In the genomic region with DNA sequence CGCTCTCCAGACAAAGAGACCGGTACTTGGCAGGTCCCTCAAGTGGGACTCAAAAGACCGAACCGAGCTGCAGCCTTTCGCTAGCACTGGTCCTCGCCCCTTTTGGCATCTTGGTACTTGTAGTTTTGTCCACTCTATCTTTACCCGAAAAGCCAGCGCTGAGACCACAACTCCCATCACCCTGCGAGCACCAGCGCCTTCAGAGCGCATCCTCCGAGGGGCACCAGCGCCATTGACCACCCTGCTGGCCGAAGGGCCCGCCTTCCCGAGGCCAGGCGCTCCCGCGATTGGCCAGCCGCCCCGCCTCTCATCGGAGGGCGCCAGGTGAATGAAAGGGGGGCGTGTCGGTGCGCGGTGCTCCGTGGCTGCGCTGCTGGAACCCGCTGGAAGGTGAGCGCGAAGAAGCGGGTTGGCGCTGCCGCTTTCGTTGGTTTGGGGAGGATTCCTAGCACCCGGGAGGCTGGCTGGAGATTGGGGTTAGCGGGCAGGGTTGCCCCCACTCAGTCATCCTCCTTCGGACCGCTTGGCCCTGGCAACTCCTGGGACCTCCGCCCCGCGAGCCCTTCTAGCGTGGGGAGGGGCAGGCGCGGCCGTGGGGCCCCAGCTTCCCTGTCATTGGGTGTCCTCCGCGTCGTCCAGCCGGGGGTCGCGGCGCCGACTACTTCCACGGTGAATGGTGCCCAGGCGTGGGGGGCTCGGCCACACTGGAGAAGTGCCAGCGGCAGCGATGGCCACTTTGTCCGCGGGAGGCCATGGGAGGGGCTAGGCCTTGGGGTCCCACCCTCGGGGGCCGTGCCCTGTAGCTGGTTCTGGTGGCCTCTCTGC, we compare ENCODE assay signal across 8 cellular contexts. TPM values are rescaled to one million over a fixed set of nuclear protein-coding genes. Genes with fewer than 3 reads are reported as not detected.
DNase-seq lines count a peak whose midpoint lies in the region; ATAC-seq, FAIRE-seq and TF ChIP-seq lines count a peak whose summit lies in the region.

ZBTB8B (plus strand) TSS at position 357 of the 825 bp plus-strand sequence. CDS start 5,553 bp downstream, outside the sequence.

- 0 out of 2 replicates have a peak within 1 kb of the TSS, but pooled peaks have one; percentile 0 for H2BK15ac ChIP-seq in H1 (ENCODE audit: low read length)

- TF ChIP-seq POLR2A in H1 (IDR thresholded peaks at IDR 0.05; ENCODE audit: control extremely low read depth in 1 of 2, low read depth in 2 of 2, low read length in 2 of 2) (peak in 1 of 2 experiments; percentile 66; a peak in 1 of 3 replicates), right lobe of liver (IDR thresholded peaks at IDR 0.05) (no peak)

- intact Hi-C loops in right lobe of liver (cut with DNase I): no loop called here

- H3K23me2 ChIP-seq in H1 (ENCODE audit: low read depth, low read length): peaks cover 12% of the 10 kb centered on the region

- H3K36me3 ChIP-seq in H1 (ENCODE audit: control insufficient read depth in 2 of 4, insufficient read depth in 4 of 4, low read length in 3 of 4) (no peaks in the 10 kb centered on the region), right lobe of liver (no peaks in the 10 kb centered on the region)

- peak within 1 kb of the TSS; percentile 57 for H4K91ac ChIP-seq in H1 (replicated peaks; ENCODE audit: insufficient read length, low read length)

- peaks cover 0 to 7% of the 10 kb centered on the region in 2 experiments; a peak in 1 of 4 replicates for H3K79me2 ChIP-seq in H1 (ENCODE audit: control insufficient read depth in 1 of 2, insufficient read depth in 2 of 2, low read length in 2 of 2)

- no peak within 1 kb of the TSS for H2BK120ac ChIP-seq in H1 (replicated peaks; ENCODE audit: low read depth, low read length)

- H2BK20ac ChIP-seq in H1 (ENCODE audit: low read length): no peak within 1 kb of the TSS

- H3K14ac ChIP-seq in H1 (ENCODE audit: insufficient read length): no peak within 1 kb of the TSS

- no peak within 1 kb of the TSS for H3K56ac ChIP-seq in H1 (replicated peaks; ENCODE audit: insufficient read length, low read depth, low read length)

- ATAC-seq in right lobe of liver (peak; percentile 76 to 86 (median 80)), GM21529 (IDR thresholded peaks at IDR 0.05; ENCODE audit: unreplicated experiment) (no peak)

- H3K23ac ChIP-seq in H1 (ENCODE audit: insufficient read length): peak within 1 kb of the TSS; percentile 4

- CTCF ChIA-PET in H1 (lab: Charles Lee; ENCODE audit: partially characterized antibody): interaction anchor here (0.6 to 1.7 kb wide), 5 partner anchors 16 to 673 kb away, joined by 3 to 7 read pairs (median 3); no protein-coding TSS in a partner anchor

- H3K4me2 ChIP-seq in H1 (ENCODE audit: insufficient read depth in 1 of 2, low read depth in 2 of 2, low read length in 2 of 2): peak within 1 kb of the TSS; percentile 90 to 100

- peak within 1 kb of the TSS; percentile 28 for H2AFZ ChIP-seq in H1 (ENCODE audit: low read length)

- H3K79me1 ChIP-seq in H1 (ENCODE audit: low read depth, low read length): no peaks in the 10 kb centered on the region

- H3K4me3 ChIP-seq in H1 (ENCODE audit: extremely low read depth in 1 of 4, insufficient read depth in 2 of 4, low read depth in 3 of 4, low read length in 4 of 4): peak within 1 kb of the TSS; percentile 72 to 86 (median 82)
- H3K4me3 ChIP-seq in right lobe of liver: peak within 1 kb of the TSS; percentile 23 to 36 (median 31)

- H2AK5ac ChIP-seq in H1 (ENCODE audit: low read depth, low read length): 0 out of 2 replicates have a peak within 1 kb of the TSS, but pooled peaks have one; percentile 11

- no peak for TF ChIP-seq EP300 in H1 (IDR thresholded peaks at IDR 0.05; ENCODE audit: borderline replicate concordance in 1 of 2, low read depth in 2 of 2, low read length in 2 of 2)

- peaks cover 0 to under 1% of the 10 kb centered on the region in 2 experiments; a peak in 1 of 4 replicates for H3K9me3 ChIP-seq in H1 (ENCODE audit: insufficient read depth in 2 of 2, low read depth in 1 of 2, low read length in 1 of 2)
- no peaks in the 10 kb centered on the region for H3K9me3 ChIP-seq in right lobe of liver

- H3K27ac ChIP-seq in H1 (ENCODE audit: low read depth, low read length) (no peak within 1 kb of the TSS), right lobe of liver (no peak within 1 kb of the TSS)

- no peaks in the 10 kb centered on the region for H3K27me3 ChIP-seq in H1 (replicated peaks in 1 of 4; ENCODE audit: control insufficient read depth in 3 of 4, extremely low read depth in 1 of 4, insufficient read depth in 3 of 4, low read length in 3 of 4)
- H3K27me3 ChIP-seq in right lobe of liver: peaks cover 0 to 20% of the 10 kb centered on the region in 2 donors

- DNase-seq in DMS114 treated with DMSO at 0.1 percent for 48 hours (lab: John Stamatoyannopoulos, UW; ENCODE audit: unreplicated experiment) (peak; percentile 98), NCI-H1694 (lab: John Stamatoyannopoulos, UW) (peak; percentile 55), H1 (ENCODE audit: low read depth in 1 of 2, low spot score in 2 of 2) (peak; percentile 94 to 98), right lobe of liver (peak; percentile 52 to 63 (median 59)), KG1 (lab: John Stamatoyannopoulos, UW) (no peak)
- peak; percentile 36 to 47 for DNase-seq in activated CD4-positive, alpha-beta T cell treated with anti-CD3 and anti-CD28 coated beads, Interleukin-2, amount 50 U/mL, for 48 hours
- peak; percentile 25 to 42 for DNase-seq in stimulated activated CD4-positive, alpha-beta T cell treated with anti-CD3 and anti-CD28 coated beads, Interleukin-2, amount 100 ng/mL, for 48 hours

- peak; percentile 98 for FAIRE-seq in H1 (lab: Jason Lieb, UNC)

- no peak for TF ChIP-seq RAD21 in H1 (IDR thresholded peaks at IDR 0.05 in 1 of 2, conservative IDR thresholded peaks at IDR 0.05 in 1 of 2; ENCODE audit: low read depth in 2 of 2, low read length in 2 of 2)

- H3K18ac ChIP-seq in H1 (ENCODE audit: extremely low read depth, low read length): peak within 1 kb of the TSS; percentile 48; the same call in 1 of the 2 replicates

- H2BK12ac ChIP-seq in H1 (ENCODE audit: low read depth, low read length): no peak within 1 kb of the TSS

- TF ChIP-seq CTCF in H1 (IDR thresholded peaks at IDR 0.05; ENCODE audit: control extremely low read depth in 1 of 3, insufficient read depth in 1 of 3, low read depth in 1 of 3, low read length in 3 of 3) (no peak), right lobe of liver (IDR thresholded peaks at IDR 0.05) (no peak)

- no peak within 1 kb of the TSS for H3K4ac ChIP-seq in H1 (replicated peaks; ENCODE audit: insufficient read length, low read depth, low read length)

- H2BK5ac ChIP-seq in H1 (ENCODE audit: low read depth, low read length): no peak within 1 kb of the TSS

- H4K8ac ChIP-seq in H1 (ENCODE audit: extremely low read depth, insufficient read depth, low read length): no peak within 1 kb of the TSS

- peaks cover 0 to 3% of the 10 kb centered on the region in 2 experiments for H4K20me1 ChIP-seq in H1 (replicated peaks in 1 of 2; ENCODE audit: control insufficient read depth in 1 of 2, insufficient read depth in 2 of 2, low read length in 2 of 2)

- POLR2A ChIA-PET in H1 (lab: Charles Lee; ENCODE audit: partially characterized antibody): interaction anchor here (0.8 to 1.4 kb wide), 8 partner anchors 16 to 297 kb away, joined by 3 to 4 read pairs (median 3); partner anchors contain the start of genes MARCKSL1, RBBP4 and ZBTB8OS

- H4K5ac ChIP-seq in H1 (ENCODE audit: insufficient read length, low read depth, low read length): peak within 1 kb of the TSS; percentile 30

- peak within 1 kb of the TSS in 3 of 4 experiments; percentile 1 to 59 (median 10); a peak in 4 of 7 replicates for H3K9ac ChIP-seq in H1 (replicated peaks in 1 of 4; ENCODE audit: extremely low read depth in 1 of 4, low read depth in 3 of 4, low read length in 3 of 4)

- 2% methylated on average over 53 of the region's 64 CpGs; no CpG with 5 or more reads in 1 of the 2 experiments for WGBS in H1 (ENCODE audit: extremely low coverage in 1 of 2, insufficient coverage in 1 of 2, insufficient read length in 1 of 2, insufficient replicate concordance in 2 of 2, low coverage in 1 of 2, low lambda C conversion rate in 2 of 2, missing lambda C conversion rate in 1 of 2), 2 experiments
- WGBS in right lobe of liver (ENCODE audit: insufficient coverage, low coverage, low lambda C conversion rate, missing lambda C conversion rate): 3% methylated on average over 7 of the region's 64 CpGs

- H3K4me1 ChIP-seq in H1 (replicated peaks in 1 of 4; ENCODE audit: control insufficient read depth in 3 of 4, insufficient read depth in 4 of 4, low read length in 3 of 4) (peaks cover 0 to 4% (median 2%) of the 10 kb centered on the region in 4 experiments; a peak in 2 of 7 replicates), right lobe of liver (peaks cover 0 to 11% (median 0%) of the 10 kb centered on the region in 4 donors)

TF ChIP-seq in H1, 55 proteins besides CTCF, POLR2A, EP300 and RAD21 (continues in another document):
- TF ChIP-seq POLR2AphosphoS5 (IDR thresholded peaks at IDR 0.05; ENCODE audit: low read depth, low read length) (0 out of 2 replicates have a peak, but pooled peaks have one; percentile 23), CHD2 (IDR thresholded peaks at IDR 0.05; ENCODE audit: low read length) (peak; percentile 78), SP4 (IDR thresholded peaks at IDR 0.05; ENCODE audit: low read length) (peak; percentile 72; the same call in 1 of the 2 replicates), ASH2L (IDR thresholded peaks at IDR 0.05; ENCODE audit: low read length) (peak; percentile 30), CHD1 (IDR thresholded peaks at IDR 0.05; ENCODE audit: low read depth, low read length) (no peak), SIX5 (IDR thresholded peaks at IDR 0.05; ENCODE audit: low read depth, low read length) (peak; percentile 76), KDM4A (IDR thresholded peaks at IDR 0.05; ENCODE audit: low read depth, low read length, severe bottlenecking) (peak; percentile 98), KDM5A (IDR thresholded peaks at IDR 0.05; ENCODE audit: low read length) (no peak), CREB1 (IDR thresholded peaks at IDR 0.05) (peak; percentile 74), SP1 (IDR thresholded peaks at IDR 0.05; ENCODE audit: low read depth, low read length) (peak; percentile 89; the same call in 1 of the 2 replicates)
- TF ChIP-seq, protein P1, sequence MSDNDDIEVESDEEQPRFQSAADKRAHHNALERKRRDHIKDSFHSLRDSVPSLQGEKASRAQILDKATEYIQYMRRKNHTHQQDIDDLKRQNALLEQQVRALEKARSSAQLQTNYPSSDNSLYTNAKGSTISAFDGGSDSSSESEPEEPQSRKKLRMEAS (IDR thresholded peaks at IDR 0.05): peak; percentile 46; the same call in 1 of the 2 replicates

RNA-seq across cellular contexts. Expression of gene ZBTB8B, which starts in this region (rescaled TPM):
- total RNA-seq in H1 (2021; fragmentation: NEBNext Ultra II Directional; extraction: Animal tissue kit (Norgen Biotek cat#: 25700)): 3.5 and 3.7 TPM in 2 replicates
- 1.2 and 1.3 TPM in 2 replicates for polyA plus RNA-seq in H1 (2011; rRNA removed)
- 1.5 TPM for polyA plus RNA-seq in H1 (2011; cell fraction: cytosol; rRNA removed)
- 1.6 TPM for polyA plus RNA-seq in H1 (2011; cell fraction: nucleus; rRNA removed)
- polyA plus RNA-seq in H1 (2012, experiment 1 of 2): 1.5 to 2.7 TPM (median 2.0 TPM) in 4 replicates
- 0.54 TPM for polyA plus RNA-seq in H1 (2012, experiment 2 of 2)
- 1.7 TPM for polyA plus RNA-seq in H1 (2013, experiment 1 of 2)
- 1.6 TPM for polyA plus RNA-seq in H1 (2013, experiment 2 of 2)
- 2.8 and 3.0 TPM in 2 replicates for polyA minus RNA-seq in H1 (2011; rRNA and poly(A)+ RNA removed)
- polyA minus RNA-seq in H1 (2011; cell fraction: cytosol; rRNA and poly(A)+ RNA removed): 1.7 TPM
- 2.3 TPM for polyA minus RNA-seq in H1 (2011; cell fraction: nucleus; rRNA and poly(A)+ RNA removed)
- total RNA-seq in right lobe of liver: not detected

Comparison
In these comparisons a context has a peak if more than half of its experiments do, and no peak if none do; other contexts are left out.
1. Peak in DNase-seq, ATAC-seq and H3K4me3 ChIP-seq in right lobe of liver; RNA of the gene not detected or under 1 TPM.